Comparison of ENCODE assay signal across 8 cellular contexts in the genomic region with DNA sequence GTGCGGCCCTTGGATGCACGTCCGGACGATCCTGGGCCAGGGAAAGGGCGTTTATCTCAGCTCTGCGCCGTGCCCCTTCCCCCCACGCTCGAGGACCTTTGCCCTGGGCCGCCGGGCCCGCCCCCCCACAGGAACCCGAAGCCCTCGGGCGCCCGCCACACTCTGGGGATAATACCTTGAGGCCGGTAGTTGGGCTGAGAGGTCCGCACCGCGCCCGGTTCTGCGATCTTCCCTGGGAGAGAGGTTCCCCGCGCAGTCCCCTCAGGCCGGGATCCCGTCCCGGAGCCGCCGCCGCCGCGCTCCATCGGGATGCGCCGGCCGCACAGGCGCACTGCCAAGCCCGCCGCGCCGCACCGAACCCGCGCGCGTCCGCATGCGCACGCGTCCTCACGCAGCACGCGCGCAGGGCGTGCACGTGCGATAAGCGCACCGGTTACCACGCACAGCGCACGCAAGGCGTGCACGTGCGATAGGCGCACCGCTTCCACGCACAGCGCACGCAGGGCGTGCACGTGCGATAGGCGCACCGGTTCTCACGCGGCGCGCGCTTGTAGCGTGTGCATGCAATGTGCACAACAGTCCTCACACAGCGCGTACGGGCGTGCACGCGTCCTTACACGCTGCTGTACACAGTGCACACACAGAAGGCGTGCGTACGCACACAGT. TPM values are rescaled to one million over a fixed set of nuclear protein-coding genes. Genes with fewer than 3 reads are reported as not detected.
DNase-seq lines count a peak whose midpoint lies in the region; ATAC-seq lines count a peak whose summit lies in the region.

A gene (minus strand): TSS at position 333 of the 666 bp plus-strand sequence. CDS start 28 bp downstream, at position 305.

- H3K36me3 Mint-ChIP-seq in T-helper 17 cell (ENCODE audit: low read depth), result no peaks in the 10 kb centered on the region

- peak within 1 kb of the TSS; percentile 57 for H3K4me3 Mint-ChIP-seq in T-helper 17 cell

- H3K27me3 Mint-ChIP-seq in T-helper 17 cell, result peaks cover 28% of the 10 kb centered on the region

- no peak within 1 kb of the TSS for H3K27ac Mint-ChIP-seq in T-helper 17 cell

- no peak for ATAC-seq in T-helper 17 cell
- no peak for ATAC-seq in GM18870 (IDR thresholded peaks at IDR 0.05; ENCODE audit: unreplicated experiment)

- DNase-seq in Daoy (ENCODE audit: low read depth) (peak; percentile 6), T-helper 17 cell (no peak), head of caudate nucleus (peak in 37 of 42 donors; percentile 5 to 67 (median 33)), putamen (ENCODE audit: low spot score) (peak; percentile 29), NCI-H1694 (lab: John Stamatoyannopoulos, UW) (no peak), cortex of kidney (lab: John Stamatoyannopoulos, UW) (no peak), medulla oblongata (ENCODE audit: extremely low spot score) (no peak)

- no peaks in the 10 kb centered on the region for H3K9me3 ChIP-seq in T-helper 17 cell (ENCODE audit: control insufficient read depth, low read length, poor library complexity, severe bottlenecking)

- intact Hi-C loops in head of caudate nucleus (cut with DNase I), result no loop called here

- H3K4me1 Mint-ChIP-seq in T-helper 17 cell, result peaks cover 2% of the 10 kb centered on the region

RNA-seq across cellular contexts. Expression of the gene that starts here (rescaled TPM):
- 1.7 and 3.7 TPM in 2 replicates for total RNA-seq in Daoy (2014; rRNA removed; shearing (Covaris generic))
- total RNA-seq in T-helper 17 cell, result under 1 TPM in 1 of 2 donors, not detected in 1; 0.08 TPM

Comparison
In these comparisons a context has a peak if more than half of its experiments do, and no peak if none do; other contexts are left out.
1. DNase-seq: peak in Daoy (single experiment), head of caudate nucleus (37 of 42) and putamen (single experiment); none in T-helper 17 cell (0 of 3), NCI-H1694 (single experiment), cortex of kidney (single experiment) and medulla oblongata (single experiment).